ENCODE assay signal across 8 cellular contexts in genomic region chr16:3282103-3282746, GRCh38. TPM values are rescaled to one million over a fixed set of nuclear protein-coding genes. Genes with fewer than 3 reads are reported as not detected.
DNase-seq lines count a peak whose midpoint lies in the region; ATAC-seq and TF ChIP-seq lines count a peak whose summit lies in the region.

No MANE protein-coding gene starts in this region.

- peak overlapping the region; percentile 98 for H3K27ac ChIP-seq in 22Rv1
- peak overlapping the region; percentile 98 to 99 (median 99) for H3K27ac ChIP-seq in heart right ventricle
- peak overlapping the region; percentile 99 for H3K27ac ChIP-seq in rectal smooth muscle tissue (ENCODE audit: low read depth, low read length)

- intact Hi-C loops in activated B cell treated with CpG ODN at 0.5 μM for 24 hours (cut with micrococcal nuclease) (loop anchor here (1.0 to 5.0 kb wide), 7 partner anchors 47 to 435 kb away; partner anchors contain the start of genes NAA60, THOC6, TRAP1 and ZNF200), heart right ventricle (cut with DNase I) (loop anchor here in 6 of 10 donors (1.0 to 10.0 kb wide), 5 partner anchors 17 to 175 kb away; partner anchors contain the start of genes TIGD7 (in 1 of the 6), ZNF200 (in 1 of the 6) and ZNF75A (in 1 of the 6))

- ATAC-seq in GM18502 (IDR thresholded peaks at IDR 0.05; ENCODE audit: poor library complexity, unreplicated experiment) (peak; percentile 36), HG02884 (IDR thresholded peaks at IDR 0.05; ENCODE audit: unreplicated experiment) (peak; percentile 14), activated B cell treated with CpG ODN at 0.5 μM for 24 hours (ENCODE audit: low read depth) (peak; percentile 13), heart right ventricle (peak; percentile 30 to 61 (median 38))

- H3K9me3 Mint-ChIP-seq in activated B cell treated with CpG ODN at 0.5 μM for 24 hours, result no peaks in the 10 kb centered on the region

- peak overlapping the region; percentile 95 for H3K4me3 Mint-ChIP-seq in activated B cell treated with CpG ODN at 0.5 μM for 24 hours

- no peaks in the 10 kb centered on the region for H3K27me3 Mint-ChIP-seq in activated B cell treated with CpG ODN at 0.5 μM for 24 hours

- H3K4me1 Mint-ChIP-seq in activated B cell treated with CpG ODN at 0.5 μM for 24 hours, result peaks cover 40% of the 10 kb centered on the region

- 11 to 12% methylated on average over 30 of the region's 30 CpGs for WGBS in heart right ventricle, 2 donors

- POLR2A ChIA-PET in activated B cell treated with CpG ODN at 0.5 μM for 24 hours (lab: Charles Lee), result interaction anchor here (0.6 to 3.3 kb wide), 28 partner anchors 12 to 1135 kb away, joined by 3 to 82 read pairs (median 4); partner anchors contain the start of genes CLUAP1, CORO7, NAA60 and TIGD7

- H3K9me3 ChIP-seq in heart right ventricle, result peaks cover 0 to 28% (median 13%) of the 10 kb centered on the region in 11 donors

- H3K36me3 ChIP-seq in heart right ventricle, result peaks cover 0 to 25% (median 18%) of the 10 kb centered on the region in 9 donors
- H3K36me3 ChIP-seq in rectal smooth muscle tissue (ENCODE audit: control insufficient read depth, insufficient read depth, low read length), result peaks cover 18% of the 10 kb centered on the region

- H3K4me1 ChIP-seq in heart right ventricle (peaks cover 9 to 32% (median 26%) of the 10 kb centered on the region in 9 donors), rectal smooth muscle tissue (ENCODE audit: control insufficient read depth, insufficient read depth, low read length) (peaks cover 11% of the 10 kb centered on the region)

- 0 out of 2 replicates have a peak, but pooled peaks have one; percentile 6 for TF ChIP-seq CTCF in 22Rv1 (IDR thresholded peaks at IDR 0.05)
- no peak for TF ChIP-seq CTCF in activated B cell treated with CpG ODN at 0.5 μM for 24 hours (IDR thresholded peaks at IDR 0.05)
- no peak for TF ChIP-seq CTCF in heart right ventricle (IDR thresholded peaks at IDR 0.05)

- peak overlapping the region; percentile 99 for H3K27ac Mint-ChIP-seq in activated B cell treated with CpG ODN at 0.5 μM for 24 hours

- H3K9ac ChIP-seq in rectal smooth muscle tissue (ENCODE audit: low read length), result peak overlapping the region; percentile 58

- peaks cover 38% of the 10 kb centered on the region for H3K36me3 Mint-ChIP-seq in activated B cell treated with CpG ODN at 0.5 μM for 24 hours (ENCODE audit: low read depth)

- DNase-seq in NCI-H2029 treated with DMSO at 0.1 percent for 48 hours (lab: John Stamatoyannopoulos, UW), result peak; percentile 62
- no peak for DNase-seq in activated B cell treated with CpG ODN at 0.5 μM for 24 hours
- DNase-seq in heart right ventricle, result no peak
- no peak for DNase-seq in stimulated activated CD8-positive, alpha-beta memory T cell treated with anti-CD3 and anti-CD28 coated beads, Interleukin-4, amount 100 ng/mL, for 48 hours

- H3K27me3 ChIP-seq in heart right ventricle, result no peaks in the 10 kb centered on the region
- H3K27me3 ChIP-seq in rectal smooth muscle tissue (ENCODE audit: control insufficient read depth, insufficient read depth, low read length), result no peaks in the 10 kb centered on the region

- CTCF ChIA-PET in activated B cell treated with CpG ODN at 0.5 μM for 24 hours (lab: Charles Lee), result interaction anchor here (0.7 to 2.6 kb wide), 3 partner anchors 15 to 119 kb away, joined by 4 to 8 read pairs (median 5); partner anchors contain the start of genes ZNF174 and ZSCAN32

- H3K4me3 ChIP-seq in heart right ventricle (peak overlapping the region; percentile 75 to 100 (median 95)), rectal smooth muscle tissue (ENCODE audit: low read length) (peak overlapping the region; percentile 75)

RNA-seq across cellular contexts. Expression of gene ZNF263, which starts 1.1 kb away (rescaled TPM):
- total RNA-seq in activated B cell treated with CpG ODN at 0.5 μM for 24 hours (42.7 and 42.9 TPM in 2 replicates), heart right ventricle (10 to 100 TPM in 3 of 10 donors, 1 to 10 TPM in 7; 7.2 to 13.2 (median 9.2) TPM)
- 10 to 100 TPM in 1 of 2 donors, 1 to 10 TPM in 1; 8.9 to 10.8 TPM for polyA plus RNA-seq in heart right ventricle

RNA-seq across cellular contexts. Expression of gene TIGD7, which starts 23.0 kb away (rescaled TPM):
- total RNA-seq in activated B cell treated with CpG ODN at 0.5 μM for 24 hours (6.7 and 11.0 TPM in 2 replicates), heart right ventricle (10 to 100 TPM in 1 of 10 donors, 1 to 10 TPM in 9; 6.5 to 11.2 (median 8.7) TPM)
- 1 to 10 TPM; 4.7 to 6.7 TPM for polyA plus RNA-seq in heart right ventricle

RNA-seq across cellular contexts. Expression of gene ZNF75A, which starts 23.1 kb away (rescaled TPM):
- total RNA-seq in activated B cell treated with CpG ODN at 0.5 μM for 24 hours (84.0 and 97.9 TPM in 2 replicates), heart right ventricle (10 to 100 TPM; 15.2 to 25.5 (median 21.6) TPM)
- polyA plus RNA-seq in heart right ventricle, result 10 to 100 TPM in 1 of 2 donors, 1 to 10 TPM in 1; 9.1 to 33.9 TPM

RNA-seq across cellular contexts. Expression of gene MEFV, which starts 25.8 kb away (rescaled TPM):
- total RNA-seq in activated B cell treated with CpG ODN at 0.5 μM for 24 hours, result not detected in 2 replicates
- 1 to 10 TPM in 2 of 10 donors, under 1 TPM in 8; 0.11 to 3.1 (median 0.53) TPM for total RNA-seq in heart right ventricle
- polyA plus RNA-seq in heart right ventricle, result under 1 TPM; 0.19 to 0.37 TPM

RNA-seq across cellular contexts. Expression of gene ZNF200, which starts 47.3 kb away (rescaled TPM):
- total RNA-seq in activated B cell treated with CpG ODN at 0.5 μM for 24 hours (13.6 and 15.1 TPM in 2 replicates), heart right ventricle (1 to 10 TPM; 4.6 to 8.9 (median 6.1) TPM)
- polyA plus RNA-seq in heart right ventricle, result 1 to 10 TPM; 2.9 to 5.4 TPM
